ENCODE assay signal across 8 cellular contexts in the genomic region with DNA sequence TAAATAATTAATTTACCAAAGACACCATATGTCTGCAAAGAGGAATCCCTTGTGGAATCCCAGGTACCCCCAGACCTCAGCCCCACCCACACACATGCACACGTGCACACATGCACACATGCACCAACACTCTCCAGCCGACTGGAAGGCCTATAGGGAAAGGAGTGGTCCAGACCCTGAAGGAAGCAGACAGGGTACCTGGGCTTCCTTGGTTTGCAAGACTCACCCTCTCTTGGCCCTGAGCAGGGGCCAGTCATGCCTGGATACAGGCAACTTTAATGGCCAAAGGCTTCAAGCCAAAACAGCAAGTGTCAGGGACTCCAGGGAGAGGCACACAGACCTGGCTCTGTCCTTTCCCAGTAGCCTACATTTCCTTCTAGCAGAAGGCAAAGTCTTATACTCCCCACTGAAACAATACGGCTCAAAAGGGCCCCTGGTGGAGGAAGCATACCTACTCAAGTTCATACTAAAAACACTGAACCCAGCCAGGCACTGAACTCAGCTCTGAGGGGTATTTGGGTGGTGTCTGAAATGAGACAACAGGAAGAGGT. TPM values are rescaled to one million over a fixed set of nuclear protein-coding genes. Genes with fewer than 3 reads are reported as not detected.
A peak's percentile ranks its signal among the peaks of the same experiment; 100 is the strongest.
DNase-seq lines count a peak whose midpoint lies in the region; ATAC-seq lines count a peak whose summit lies in the region.

No MANE protein-coding gene starts in this region.

- H2BK120ac ChIP-seq in mesenchymal stem cell (ENCODE audit: low read depth, low read length): no peak overlapping the region

- peaks cover 28% of the 10 kb centered on the region for H3K79me1 ChIP-seq in mesenchymal stem cell (replicated peaks; ENCODE audit: low read length, poor library complexity, severe bottlenecking)

- H3K18ac ChIP-seq in mesenchymal stem cell (ENCODE audit: low read depth in 1 of 2, low read length in 2 of 2): no peak overlapping the region

- no peak overlapping the region for H3K4ac ChIP-seq in mesenchymal stem cell (ENCODE audit: low read depth in 1 of 2, low read length in 2 of 2)

- no peak overlapping the region for H2AFZ ChIP-seq in mesenchymal stem cell (ENCODE audit: low read depth, low read length)

- no peak overlapping the region for H3K9ac ChIP-seq in mesenchymal stem cell (ENCODE audit: low read length)

- H3K4me2 ChIP-seq in mesenchymal stem cell (ENCODE audit: low read length, poor library complexity, severe bottlenecking): no peak overlapping the region

- H3K36me3 Mint-ChIP-seq in IgD-negative memory B cell: peaks cover 10% of the 10 kb centered on the region

- no peak overlapping the region for H4K8ac ChIP-seq in mesenchymal stem cell (ENCODE audit: low read length)

- H2BK15ac ChIP-seq in mesenchymal stem cell (ENCODE audit: low read depth, poor library complexity, severe bottlenecking): peak overlapping the region; percentile 78

- peak overlapping the region in 1 of 4 donors; percentile 28 for H3K4me3 Mint-ChIP-seq in IgD-negative memory B cell

- no peaks in the 10 kb centered on the region for H3K27me3 ChIP-seq in mesenchymal stem cell (ENCODE audit: control insufficient read depth in 1 of 2, insufficient read depth in 1 of 2, low read length in 2 of 2)
- no peaks in the 10 kb centered on the region for H3K27me3 ChIP-seq in aorta (ENCODE audit: control insufficient read depth in 1 of 2, insufficient read depth in 2 of 2, low read length in 1 of 2)

- H3K36me3 ChIP-seq in mesenchymal stem cell (ENCODE audit: control insufficient read depth in 1 of 2, insufficient read depth in 2 of 2, low read depth in 1 of 2, low read length in 2 of 2) (peaks cover 57 to 79% of the 10 kb centered on the region in 2 experiments), aorta (ENCODE audit: control insufficient read depth in 1 of 2, insufficient read depth in 2 of 2, low read length in 1 of 2) (peaks cover 2 to 9% of the 10 kb centered on the region in 2 donors)

- DNase-seq in mesenchymal stem cell (no peak), KG1 (lab: John Stamatoyannopoulos, UW) (no peak), AG08395 (ENCODE audit: low spot score) (no peak), aorta (no peak)

- H3K4me1 Mint-ChIP-seq in IgD-negative memory B cell: peaks cover 6 to 15% (median 10%) of the 10 kb centered on the region in 3 donors

- no peak overlapping the region for H3K14ac ChIP-seq in mesenchymal stem cell (ENCODE audit: low read length in 2 of 2)

- intact Hi-C loops in aorta (cut with DNase I): loop anchor here (2.0 to 5.0 kb wide), 2 partner anchors 112 to 273 kb away; no protein-coding TSS in a partner anchor

- H3K23ac ChIP-seq in mesenchymal stem cell (ENCODE audit: low read length in 2 of 2): no peak overlapping the region

- peak overlapping the region in 1 of 2 experiments; percentile 10 for H2BK12ac ChIP-seq in mesenchymal stem cell (ENCODE audit: low read length in 2 of 2)

- H3K27me3 Mint-ChIP-seq in IgD-negative memory B cell: no peaks in the 10 kb centered on the region

- H3K4me3 ChIP-seq in mesenchymal stem cell (ENCODE audit: insufficient read depth in 1 of 2, low read depth in 1 of 2, low read length in 2 of 2) (no peak overlapping the region), aorta (ENCODE audit: low read length in 2 of 2) (no peak overlapping the region)

- no peak overlapping the region for H2BK5ac ChIP-seq in mesenchymal stem cell (ENCODE audit: low read depth, low read length, poor library complexity, severe bottlenecking)

- WGBS in mesenchymal stem cell: 93% methylated on average over 2 of the region's 3 CpGs
- whole genome bisulfite sequencing in aorta, 2 donors: 35 to 36% methylated on average over 3 of the region's 3 CpGs

- no peak overlapping the region for H2AK5ac ChIP-seq in mesenchymal stem cell (ENCODE audit: low read length, severe bottlenecking)

- ATAC-seq in GM18868 (IDR thresholded peaks at IDR 0.05; ENCODE audit: unreplicated experiment): peak; percentile 41
- peak; percentile 21 for ATAC-seq in GM21619 (IDR thresholded peaks at IDR 0.05; ENCODE audit: unreplicated experiment)
- no peak for ATAC-seq in GM18873 (IDR thresholded peaks at IDR 0.05; ENCODE audit: low FRiP score, unreplicated experiment)
- ATAC-seq in aorta (ENCODE audit: low FRiP score): no peak

- H3K9me3 ChIP-seq in mesenchymal stem cell (ENCODE audit: control insufficient read depth, low read length) (no peaks in the 10 kb centered on the region), aorta (ENCODE audit: control insufficient read depth, low read length) (no peaks in the 10 kb centered on the region)

- H3K4me1 ChIP-seq in mesenchymal stem cell (ENCODE audit: control insufficient read depth, insufficient read depth, low read depth, low read length): peaks cover 11% of the 10 kb centered on the region
- H3K4me1 ChIP-seq in aorta (ENCODE audit: control insufficient read depth in 1 of 2, insufficient read depth in 2 of 2, low read length in 2 of 2): peaks cover 0 to 2% of the 10 kb centered on the region in 2 donors

- H3K27ac Mint-ChIP-seq in IgD-negative memory B cell: peak overlapping the region in 2 of 3 donors; percentile 10 to 46

- H3K9me3 Mint-ChIP-seq in IgD-negative memory B cell: no peaks in the 10 kb centered on the region

- H3K27ac ChIP-seq in mesenchymal stem cell (ENCODE audit: low read length, poor library complexity, severe bottlenecking): no peak overlapping the region
- peak overlapping the region in 1 of 2 donors; percentile 33 for H3K27ac ChIP-seq in aorta (ENCODE audit: low read depth in 1 of 2, low read length in 2 of 2)

- no peak overlapping the region for H4K91ac ChIP-seq in mesenchymal stem cell (ENCODE audit: low read length)

RNA-seq across cellular contexts. Expression of a gene that starts 8.8 kb away (rescaled TPM):
- polyA plus RNA-seq in IgD-negative memory B cell: 4.8 TPM
- polyA plus RNA-seq in mesenchymal stem cell (2013, experiment 1 of 2): 160 TPM
- 152 TPM for polyA plus RNA-seq in mesenchymal stem cell (2013, experiment 2 of 2)
- total RNA-seq in aorta: 1,000 to 10,000 TPM; 1,647 to 2,143 TPM
- polyA plus RNA-seq in aorta: 1,000 to 10,000 TPM; 1,008 to 2,529 TPM

RNA-seq across cellular contexts. Expression of a gene that starts 9.0 kb away (rescaled TPM):
- polyA plus RNA-seq in IgD-negative memory B cell: 1.2 TPM
- polyA plus RNA-seq in mesenchymal stem cell (2013, experiment 1 of 2): 0.98 TPM
- 1.1 TPM for polyA plus RNA-seq in mesenchymal stem cell (2013, experiment 2 of 2)
- 10 to 100 TPM; 79.9 to 82.3 TPM for total RNA-seq in aorta
- polyA plus RNA-seq in aorta: 10 to 100 TPM; 14.4 to 99.4 TPM

Comparison
In these comparisons a context has a peak if more than half of its experiments do, and no peak if none do; other contexts are left out.
1. ATAC-seq: peak in GM18868 (single experiment) and GM21619 (single experiment); none in GM18873 (single experiment) and aorta (single experiment).
2. RNA of a gene that starts 8.8 kb away (polyA plus RNA-seq): 1,008 to 2,529 TPM in aorta; 4.8 TPM in IgD-negative memory B cell (single experiment); every median in the first group is over 100 times any median in the second.